1 cellular context compared by ENCODE assay signal in the genomic region with DNA sequence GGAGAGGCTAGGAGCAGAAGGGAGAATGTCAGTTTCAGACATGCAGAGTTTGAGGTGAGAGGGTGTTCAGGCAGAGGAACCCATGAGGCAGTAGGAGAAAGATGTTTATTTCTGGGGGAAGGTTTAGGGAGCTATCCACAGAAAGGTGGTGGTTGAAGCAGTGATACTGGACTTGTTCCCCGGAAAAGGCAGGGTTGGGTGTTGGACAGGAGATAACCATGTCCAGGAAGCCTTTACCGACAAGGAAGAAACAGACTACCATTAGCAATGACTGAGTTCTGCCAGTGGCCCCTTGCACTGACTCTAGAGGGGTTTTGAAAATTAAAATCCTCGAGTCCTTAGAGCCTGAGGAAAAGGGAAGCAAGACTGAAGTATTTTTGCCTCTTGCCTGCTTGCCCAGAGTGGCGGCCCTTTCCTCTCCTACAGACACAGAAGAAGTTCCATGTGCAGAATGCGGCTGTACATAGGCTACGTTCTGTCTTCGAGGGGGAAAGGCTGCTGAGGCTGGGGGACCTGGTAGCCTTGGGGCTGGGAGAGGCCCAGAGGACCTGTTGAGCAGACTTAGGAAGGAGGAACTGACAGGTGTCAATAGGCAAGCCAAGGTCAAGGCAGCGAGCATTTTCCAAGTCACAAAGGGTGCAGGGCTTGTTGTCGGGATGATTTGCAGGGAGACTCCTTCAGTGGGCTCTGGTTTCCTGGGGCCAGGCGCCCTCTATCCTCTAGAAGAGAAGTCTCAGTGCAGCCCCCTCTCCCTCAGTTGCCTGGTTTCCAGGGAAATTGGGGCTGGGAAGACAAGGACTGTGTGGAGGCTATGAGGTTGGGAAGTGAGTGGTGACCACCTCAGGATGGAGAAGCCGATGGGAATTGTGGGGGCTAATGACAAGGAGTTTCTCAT.
TF ChIP-seq lines count a peak whose summit lies in the region.

No MANE protein-coding gene starts in this region.

TF ChIP-seq in K562, 482 proteins besides CTCF, POLR2A, EP300 and RAD21 (continued from another document):
- TF ChIP-seq, protein P1, sequence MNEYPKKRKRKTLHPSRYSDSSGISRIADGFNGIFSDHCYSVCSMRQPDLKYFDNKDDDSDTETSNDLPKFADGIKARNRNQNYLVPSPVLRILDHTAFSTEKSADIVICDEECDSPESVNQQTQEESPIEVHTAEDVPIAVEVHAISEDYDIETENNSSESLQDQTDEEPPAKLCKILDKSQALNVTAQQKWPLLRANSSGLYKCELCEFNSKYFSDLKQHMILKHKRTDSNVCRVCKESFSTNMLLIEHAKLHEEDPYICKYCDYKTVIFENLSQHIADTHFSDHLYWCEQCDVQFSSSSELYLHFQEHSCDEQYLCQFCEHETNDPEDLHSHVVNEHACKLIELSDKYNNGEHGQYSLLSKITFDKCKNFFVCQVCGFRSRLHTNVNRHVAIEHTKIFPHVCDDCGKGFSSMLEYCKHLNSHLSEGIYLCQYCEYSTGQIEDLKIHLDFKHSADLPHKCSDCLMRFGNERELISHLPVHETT (CRISPR knock-in tag; conservative IDR thresholded peaks at IDR 0.05 in 1 of 2, IDR thresholded peaks at IDR 0.05 in 1 of 2) = no peak
- TF ChIP-seq HNRNPH1 (optimal IDR thresholded peaks at IDR 0.05; ENCODE audit: low read depth, low read length) (no peak), NR2C2 (CRISPR knock-in tag; IDR thresholded peaks at IDR 0.05) (no peak), NR2C2 (tag; IDR thresholded peaks at IDR 0.05) (peak; percentile 44; the same call in 1 of the 2 replicates), ILK (tag; IDR thresholded peaks at IDR 0.05; ENCODE audit: borderline replicate concordance, low read depth) (0 out of 2 replicates have a peak, but pooled peaks have one; percentile 20), ZFP1 (CRISPR knock-in tag; IDR thresholded peaks at IDR 0.05) (0 out of 2 replicates have a peak, but pooled peaks have one; percentile 20), MYC (IDR thresholded peaks at IDR 0.05; ENCODE audit: low read depth, low read length) (no peak), MYC (CRISPR knock-in tag; IDR thresholded peaks at IDR 0.05; ENCODE audit: borderline replicate concordance, low read depth) (0 out of 2 replicates have a peak, but pooled peaks have one; percentile 33), TRIM28 (IDR thresholded peaks at IDR 0.05) (no peak), BRD9 (IDR thresholded peaks at IDR 0.05; ENCODE audit: low read depth, partially characterized antibody) (no peak), DMBX1 (CRISPR knock-in tag; IDR thresholded peaks at IDR 0.05; ENCODE audit: borderline replicate concordance) (0 out of 2 replicates have a peak, but pooled peaks have one; percentile 57), DNMT1 (IDR thresholded peaks at IDR 0.05) (no peak), ZNF766 (CRISPR knock-in tag; conservative IDR thresholded peaks at IDR 0.05) (peak; percentile 75; the same call in 1 of the 2 replicates), ZNF583 (CRISPR knock-in tag; IDR thresholded peaks at IDR 0.05) (peak; percentile 44; the same call in 1 of the 2 replicates), MXI1 (IDR thresholded peaks at IDR 0.05; ENCODE audit: low read depth, low read length) (no peak), BACH1 (tag; IDR thresholded peaks at IDR 0.05) (0 out of 2 replicates have a peak, but pooled peaks have one; percentile 23), ELF1 (tag; IDR thresholded peaks at IDR 0.05) (0 out of 2 replicates have a peak, but pooled peaks have one; percentile 8), ZNF354B (CRISPR knock-in tag; IDR thresholded peaks at IDR 0.05) (no peak), ZNF197 (CRISPR knock-in tag; IDR thresholded peaks at IDR 0.05; ENCODE audit: low read depth) (peak; percentile 32; the same call in 1 of the 2 replicates), RBFOX2 (IDR thresholded peaks at IDR 0.05; ENCODE audit: low read depth, low read length) (0 out of 2 replicates have a peak, but pooled peaks have one; percentile 25), ZNF311 (CRISPR knock-in tag; IDR thresholded peaks at IDR 0.05) (0 out of 2 replicates have a peak, but pooled peaks have one; percentile 20), MAZ (CRISPR knock-in tag; conservative IDR thresholded peaks at IDR 0.05 in 1 of 2, IDR thresholded peaks at IDR 0.05 in 1 of 2) (no peak), NFRKB (IDR thresholded peaks at IDR 0.05; ENCODE audit: low read depth) (no peak), POLR2B (IDR thresholded peaks at IDR 0.05; ENCODE audit: low read depth, partially characterized antibody) (no peak), TAF1 (IDR thresholded peaks at IDR 0.05; ENCODE audit: control insufficient read depth, extremely low read depth, insufficient read depth, low read length, severe bottlenecking) (no peak), MEF2A (IDR thresholded peaks at IDR 0.05; ENCODE audit: control insufficient read depth, low read depth, low read length) (no peak), ZNF584 (CRISPR knock-in tag; IDR thresholded peaks at IDR 0.05; ENCODE audit: low read depth) (peak; percentile 74; the same call in 1 of the 2 replicates), L3MBTL2 (IDR thresholded peaks at IDR 0.05) (peak; percentile 23; the same call in 1 of the 2 replicates), SLC30A9 (CRISPR knock-in tag; IDR thresholded peaks at IDR 0.05) (no peak), ZNF324 (CRISPR knock-in tag; IDR thresholded peaks at IDR 0.05) (no peak)
- TF ChIP-seq, protein P2, sequence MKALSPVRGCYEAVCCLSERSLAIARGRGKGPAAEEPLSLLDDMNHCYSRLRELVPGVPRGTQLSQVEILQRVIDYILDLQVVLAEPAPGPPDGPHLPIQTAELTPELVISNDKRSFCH (CRISPR knock-in tag; IDR thresholded peaks at IDR 0.05) = no peak
- TF ChIP-seq, protein P2 (tag; IDR thresholded peaks at IDR 0.05) = 0 out of 2 replicates have a peak, but pooled peaks have one; percentile 16
- TF ChIP-seq, protein P3, sequence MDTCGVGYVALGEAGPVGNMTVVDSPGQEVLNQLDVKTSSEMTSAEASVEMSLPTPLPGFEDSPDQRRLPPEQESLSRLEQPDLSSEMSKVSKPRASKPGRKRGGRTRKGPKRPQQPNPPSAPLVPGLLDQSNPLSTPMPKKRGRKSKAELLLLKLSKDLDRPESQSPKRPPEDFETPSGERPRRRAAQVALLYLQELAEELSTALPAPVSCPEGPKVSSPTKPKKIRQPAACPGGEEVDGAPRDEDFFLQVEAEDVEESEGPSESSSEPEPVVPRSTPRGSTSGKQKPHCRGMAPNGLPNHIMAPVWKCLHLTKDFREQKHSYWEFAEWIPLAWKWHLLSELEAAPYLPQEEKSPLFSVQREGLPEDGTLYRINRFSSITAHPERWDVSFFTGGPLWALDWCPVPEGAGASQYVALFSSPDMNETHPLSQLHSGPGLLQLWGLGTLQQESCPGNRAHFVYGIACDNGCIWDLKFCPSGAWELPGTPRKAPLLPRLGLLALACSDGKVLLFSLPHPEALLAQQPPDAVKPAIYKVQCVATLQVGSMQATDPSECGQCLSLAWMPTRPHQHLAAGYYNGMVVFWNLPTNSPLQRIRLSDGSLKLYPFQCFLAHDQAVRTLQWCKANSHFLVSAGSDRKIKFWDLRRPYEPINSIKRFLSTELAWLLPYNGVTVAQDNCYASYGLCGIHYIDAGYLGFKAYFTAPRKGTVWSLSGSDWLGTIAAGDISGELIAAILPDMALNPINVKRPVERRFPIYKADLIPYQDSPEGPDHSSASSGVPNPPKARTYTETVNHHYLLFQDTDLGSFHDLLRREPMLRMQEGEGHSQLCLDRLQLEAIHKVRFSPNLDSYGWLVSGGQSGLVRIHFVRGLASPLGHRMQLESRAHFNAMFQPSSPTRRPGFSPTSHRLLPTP (IDR thresholded peaks at IDR 0.05; ENCODE audit: borderline replicate concordance, extremely low read depth, insufficient read length) = no peak
- TF ChIP-seq, protein P4, sequence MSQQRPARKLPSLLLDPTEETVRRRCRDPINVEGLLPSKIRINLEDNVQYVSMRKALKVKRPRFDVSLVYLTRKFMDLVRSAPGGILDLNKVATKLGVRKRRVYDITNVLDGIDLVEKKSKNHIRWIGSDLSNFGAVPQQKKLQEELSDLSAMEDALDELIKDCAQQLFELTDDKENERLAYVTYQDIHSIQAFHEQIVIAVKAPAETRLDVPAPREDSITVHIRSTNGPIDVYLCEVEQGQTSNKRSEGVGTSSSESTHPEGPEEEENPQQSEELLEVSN (IDR thresholded peaks at IDR 0.05; ENCODE audit: borderline replicate concordance in 1 of 2, extremely low read depth in 1 of 2, insufficient read depth in 1 of 2, insufficient read length in 1 of 2, low read depth in 1 of 2, low read length in 1 of 2, poor library complexity in 1 of 2, severe bottlenecking in 1 of 2) = peak in 1 of 2 experiments; percentile 7
